10 cellular contexts compared by ENCODE assay signal in genomic region chr2:105977212-105977611, GRCh38.
DNase-seq lines count a peak whose midpoint lies in the region; ATAC-seq and TF ChIP-seq lines count a peak whose summit lies in the region.
"Had no signal": no experiment of that assay in that cellular context is flagged by ENCODE, and none has a peak within 500 bp of the region (broad histone marks: within the 10 kb centered on the region; RNA-seq: fewer than 3 reads in every experiment).

No MANE protein-coding gene starts in this region.

- intact Hi-C loops in psoas muscle (cut with DNase I): no loop called here

- H3K9me3 ChIP-seq in psoas muscle: no peaks in the 10 kb centered on the region
- H3K9me3 ChIP-seq: esophagus squamous epithelium had no signal

- no peaks in the 10 kb centered on the region for H3K27me3 ChIP-seq in psoas muscle (ENCODE audit: insufficient read depth in 3 of 3, low read length in 2 of 3)
- H3K27me3 ChIP-seq: esophagus squamous epithelium had no signal

- H3K4me3 ChIP-seq in fibroblast of the aortic adventitia (ENCODE audit: low read depth, low read length) (no peak overlapping the region), psoas muscle (no peak overlapping the region)
- H3K4me3 ChIP-seq: esophagus squamous epithelium had no signal

- H3K27ac ChIP-seq in psoas muscle: no peak overlapping the region
- H3K27ac ChIP-seq: esophagus squamous epithelium had no signal

- H3K4me1 ChIP-seq in psoas muscle: no peaks in the 10 kb centered on the region
- H3K4me1 ChIP-seq: esophagus squamous epithelium had no signal

- ATAC-seq in psoas muscle (no peak), GM21423 (IDR thresholded peaks at IDR 0.05; ENCODE audit: unreplicated experiment) (no peak)

- peak; percentile 10 to 26 for DNase-seq in activated CD4-positive, alpha-beta T cell treated with anti-CD3 and anti-CD28 coated beads, Interleukin-2, amount 50 U/mL, for 48 hours
- no peak for DNase-seq in activated CD4-positive, alpha-beta T cell treated with anti-CD3 and anti-CD28 coated beads for 4 hours
- DNase-seq in SW 1271 (lab: John Stamatoyannopoulos, UW) (peak; percentile 33 to 61), fibroblast of the aortic adventitia (ENCODE audit: low read depth) (peak; percentile 62), psoas muscle (no peak), iPS-NIHi11 (ENCODE audit: low spot score) (no peak)
- DNase-seq in stimulated activated CD4-positive, alpha-beta T cell treated with anti-CD3 and anti-CD28 coated beads, TNF-alpha, amount 100 ng/mL, for 48 hours (ENCODE audit: low read depth in 3 of 3): peak in 2 of 3 donors; percentile 8 to 11
- DNase-seq: activated effector memory CD4-positive, alpha-beta T cell treated with anti-CD3 and anti-CD28 coated beads, Interleukin-2, amount 50 U/mL, for 16 hours; esophagus squamous epithelium had no signal

- H3K36me3 ChIP-seq in psoas muscle (ENCODE audit: insufficient read depth in 1 of 2, low read depth in 1 of 2): no peaks in the 10 kb centered on the region
- H3K36me3 ChIP-seq: esophagus squamous epithelium had no signal

- TF ChIP-seq CTCF in fibroblast of the aortic adventitia (IDR thresholded peaks at IDR 0.05; ENCODE audit: insufficient read depth, low read length): no peak
- TF ChIP-seq CTCF in psoas muscle (IDR thresholded peaks at IDR 0.05): no peak

- WGBS in psoas muscle, 3 donors: 93 to 98% (median 95%) methylated on average over 5 of the region's 5 CpGs

Comparison
In these comparisons a context has a peak if more than half of its experiments do, and no peak if none do; other contexts are left out.
1. DNase-seq: peak in activated CD4-positive, alpha-beta T cell treated with anti-CD3 and anti-CD28 coated beads, Interleukin-2, amount 50 U/mL, for 48 hours (2 of 2), SW 1271 (2 of 2), fibroblast of the aortic adventitia (single experiment) and stimulated activated CD4-positive, alpha-beta T cell treated with anti-CD3 and anti-CD28 coated beads, TNF-alpha, amount 100 ng/mL, for 48 hours (2 of 3); none in activated CD4-positive, alpha-beta T cell treated with anti-CD3 and anti-CD28 coated beads for 4 hours (0 of 2), psoas muscle (0 of 2) and iPS-NIHi11 (single experiment).